Comparison of ENCODE assay signal across 31 cellular contexts in genomic region chr6:5484692-5485091, GRCh38.
"Had no signal": no experiment of that assay in that cellular context is flagged by ENCODE, and none has a peak within 500 bp of the region (broad histone marks: within the 10 kb centered on the region; RNA-seq: fewer than 3 reads in every experiment).

No MANE protein-coding gene starts in this region.

- H3K27ac Mint-ChIP-seq: mesothelial cell of epicardium; natural killer cell; nephron progenitor cell; stimulated activated naive B cell treated with anti-CD40 and anti-IgM and Interleukin-4, amounts not matched to agents 10 μg/mL and 1 μg/mL and 100 μg/mL, for 72 hours had no signal

- H3K27ac ChIP-seq: hepatocyte, left lung, lower lobe of right lung, pancreas, prostate gland, skin epidermis, stomach, testis, thyroid gland, transverse colon, upper lobe of left lung, vagina had no signal

- H3K36me3 ChIP-seq: left lung, pancreas, prostate gland, thyroid gland, transverse colon, upper lobe of left lung, vagina had no signal

- H3K36me3 Mint-ChIP-seq: natural killer cell had no signal

- H3K4me1 Mint-ChIP-seq: mesothelial cell of epicardium had no signal

- H3K27me3 ChIP-seq: hepatocyte, left lung, pancreas, stomach, testis, thyroid gland, transverse colon, upper lobe of left lung, vagina had no signal

- H3K4me1 ChIP-seq: left lung, lower lobe of right lung, pancreas, prostate gland, testis, thyroid gland, upper lobe of left lung had no signal

- H3K4me3 ChIP-seq: hepatocyte, left lung, lower lobe of right lung, pancreas, prostate gland, skin epidermis, stomach, testis, thyroid gland, transverse colon, upper lobe of left lung, vagina had no signal

- H3K4me2 ChIP-seq: hepatocyte had no signal

- ATAC-seq: left colon; left lung; lower lobe of right lung; natural killer cell; pancreas; right cardiac atrium; sciatic nerve; stimulated activated naive B cell treated with anti-CD40 and anti-IgM and Interleukin-4, amounts not matched to agents 10 μg/mL and 1 μg/mL and 100 μg/mL, for 72 hours; stimulated activated naive CD8-positive, alpha-beta T cell treated with anti-CD3 and anti-CD28 coated beads, Interleukin-15, Interleukin-2, amounts not matched to agents 100 U/mL and 50 U/mL, for 24 hours had no signal

- H3K79me2 ChIP-seq: hepatocyte had no signal

- H2AFZ ChIP-seq: hepatocyte had no signal

- H3K27me3 Mint-ChIP-seq: naive B cell; stimulated activated naive B cell treated with anti-CD40 and anti-IgM and Interleukin-4, amounts not matched to agents 10 μg/mL and 1 μg/mL and 100 μg/mL, for 72 hours had no signal

- H3K9me3 ChIP-seq: left lung, lower lobe of right lung, pancreas, prostate gland, stomach, testis, thyroid gland, transverse colon, upper lobe of left lung, vagina had no signal

- DNase-seq: kidney glomerular epithelial cell; left colon; left lung; lower lobe of right lung; mammary epithelial cell; mesendoderm; naive B cell; natural killer cell; nephron progenitor cell; nucleus accumbens; pancreas; posterior cingulate gyrus; retina; right cardiac atrium; stimulated activated CD4-positive, alpha-beta T cell treated with anti-CD3 and anti-CD28 coated beads, Interleukin-12 subunit alpha, Interleukin-12 subunit beta, amount 100 ng/mL, for 4 hours; stimulated activated CD4-positive, alpha-beta T cell treated with anti-CD3 and anti-CD28 coated beads, Interleukin-15, amount 100 ng/mL, for 24 hours; stimulated activated CD4-positive, alpha-beta T cell treated with anti-CD3 and anti-CD28 coated beads, Interleukin-2, amount 100 ng/mL, for 24 hours; stimulated activated CD4-positive, alpha-beta T cell treated with anti-CD3 and anti-CD28 coated beads, Interleukin-4, amount 100 ng/mL, for 1 hour; stimulated activated naive B cell treated with anti-CD40 and anti-IgM and Interleukin-4, amounts not matched to agents 10 μg/mL and 1 μg/mL and 100 μg/mL, for 72 hours; stimulated activated naive CD8-positive, alpha-beta T cell treated with anti-CD3 and anti-CD28 coated beads, Interleukin-15, Interleukin-2, amounts not matched to agents 100 U/mL and 50 U/mL, for 24 hours; stomach; testis; thyroid gland; transverse colon; upper lobe of left lung had no signal

- H3K4me3 Mint-ChIP-seq: mesothelial cell of epicardium; naive B cell; natural killer cell; nephron progenitor cell; stimulated activated naive B cell treated with anti-CD40 and anti-IgM and Interleukin-4, amounts not matched to agents 10 μg/mL and 1 μg/mL and 100 μg/mL, for 72 hours had no signal

- H3K9me3 Mint-ChIP-seq: mesothelial cell of epicardium; naive B cell; natural killer cell; nephron progenitor cell; stimulated activated naive B cell treated with anti-CD40 and anti-IgM and Interleukin-4, amounts not matched to agents 10 μg/mL and 1 μg/mL and 100 μg/mL, for 72 hours had no signal
